In genomic region chr1:180501865-180502360, GRCh38 we compare ENCODE assay signal across 8 cellular contexts. TPM values are rescaled to one million over a fixed set of nuclear protein-coding genes. Genes with fewer than 3 reads are reported as not detected.
DNase-seq lines count a peak whose midpoint lies in the region; ATAC-seq, FAIRE-seq and TF ChIP-seq lines count a peak whose summit lies in the region.

No MANE protein-coding gene starts in this region.

- H3K4me1 Mint-ChIP-seq in progenitor cell of endocrine pancreas (ENCODE audit: low read depth) = peaks cover 20% of the 10 kb centered on the region

- H3K36me3 ChIP-seq in ES-I3 (ENCODE audit: insufficient read depth, low read length) (no peaks in the 10 kb centered on the region), esophagus (ENCODE audit: control insufficient read depth in 2 of 2, insufficient read depth in 2 of 2, low read length in 1 of 2) (no peaks in the 10 kb centered on the region)

- DNase-seq in RWPE1 (ENCODE audit: low spot score) (peak; percentile 65), progenitor cell of endocrine pancreas (ENCODE audit: low spot score, unreplicated experiment) (no peak), urothelium cell line (ENCODE audit: low spot score) (no peak), RKO (ENCODE audit: low spot score) (no peak)

- ATAC-seq in GM19463 (IDR thresholded peaks at IDR 0.05; ENCODE audit: unreplicated experiment) (peak; percentile 27), HG03565 (IDR thresholded peaks at IDR 0.05; ENCODE audit: unreplicated experiment) (peak; percentile 31)

- H3K9me3 Mint-ChIP-seq in progenitor cell of endocrine pancreas (ENCODE audit: low read depth) = no peaks in the 10 kb centered on the region

- H3K4me3 Mint-ChIP-seq in progenitor cell of endocrine pancreas (ENCODE audit: low read depth) = peak overlapping the region; percentile 87

- no peak for FAIRE-seq in urothelium cell line (lab: Jason Lieb, UNC)

- H3K27me3 Mint-ChIP-seq in progenitor cell of endocrine pancreas = peaks cover 17% of the 10 kb centered on the region

- H3K36me3 Mint-ChIP-seq in progenitor cell of endocrine pancreas (ENCODE audit: insufficient read depth) = peaks cover 1% of the 10 kb centered on the region

- CTCF ChIA-PET in RWPE1 (lab: Yijun Ruan, JAX) = interaction anchor here (0.6 to 1.5 kb wide), 6 partner anchors 9 to 362 kb away, joined by 3 to 5 read pairs (median 4); no protein-coding TSS in a partner anchor

- H3K4me3 ChIP-seq in esophagus (ENCODE audit: low read depth in 1 of 2, low read length in 2 of 2) = peak overlapping the region; percentile 91 to 94

- TF ChIP-seq CTCF in RWPE1 (conservative IDR thresholded peaks at IDR 0.05; ENCODE audit: low read depth) (no peak), progenitor cell of endocrine pancreas (IDR thresholded peaks at IDR 0.05; ENCODE audit: unreplicated experiment) (peak; percentile 32)

- H3K4me1 ChIP-seq in ES-I3 (ENCODE audit: insufficient read depth, low read length) (no peaks in the 10 kb centered on the region; the same call in 1 of the 2 replicates), esophagus (ENCODE audit: control insufficient read depth in 2 of 2, insufficient read depth in 2 of 2, low read length in 1 of 2) (no peaks in the 10 kb centered on the region)

- H3K9me3 ChIP-seq in ES-I3 (ENCODE audit: control insufficient read depth, insufficient read depth, low read length) (no peaks in the 10 kb centered on the region), esophagus (ENCODE audit: control insufficient read depth in 2 of 2, insufficient read depth in 1 of 2, low read depth in 1 of 2, low read length in 1 of 2) (no peaks in the 10 kb centered on the region)

- WGBS in esophagus, 2 donors = 0 to 1% methylated on average over 18 of the region's 18 CpGs

- POLR2A ChIA-PET in RWPE1 (lab: Yijun Ruan, JAX; ENCODE audit: low non-redundant PET) = no interaction called here

- peak overlapping the region; percentile 88 for H3K9ac ChIP-seq in ES-I3 (ENCODE audit: low read depth, low read length)

- H3K27ac ChIP-seq in RWPE1 = peak overlapping the region; percentile 98
- H3K27ac ChIP-seq in esophagus (ENCODE audit: low read depth in 2 of 2, low read length in 1 of 2) = peak overlapping the region; percentile 94

- no peaks in the 10 kb centered on the region for H3K27me3 ChIP-seq in esophagus (ENCODE audit: control insufficient read depth in 1 of 2, insufficient read depth in 2 of 2, low read length in 2 of 2)

- peak overlapping the region; percentile 96 for H3K27ac Mint-ChIP-seq in progenitor cell of endocrine pancreas

RNA-seq across cellular contexts. Expression of gene ACBD6, which starts 0.5 kb away (rescaled TPM):
- polyA plus RNA-seq in esophagus = 10 to 100 TPM; 20.4 to 23.0 TPM
- total RNA-seq in progenitor cell of endocrine pancreas = 54.2 and 60.8 TPM in 2 replicates

RNA-seq across cellular contexts. Expression of gene OVAAL, which starts 56.9 kb away (rescaled TPM):
- polyA plus RNA-seq in esophagus = not detected
- total RNA-seq in progenitor cell of endocrine pancreas = not detected in 2 replicates
